ENCODE assay signal across 14 cellular contexts in the genomic region with DNA sequence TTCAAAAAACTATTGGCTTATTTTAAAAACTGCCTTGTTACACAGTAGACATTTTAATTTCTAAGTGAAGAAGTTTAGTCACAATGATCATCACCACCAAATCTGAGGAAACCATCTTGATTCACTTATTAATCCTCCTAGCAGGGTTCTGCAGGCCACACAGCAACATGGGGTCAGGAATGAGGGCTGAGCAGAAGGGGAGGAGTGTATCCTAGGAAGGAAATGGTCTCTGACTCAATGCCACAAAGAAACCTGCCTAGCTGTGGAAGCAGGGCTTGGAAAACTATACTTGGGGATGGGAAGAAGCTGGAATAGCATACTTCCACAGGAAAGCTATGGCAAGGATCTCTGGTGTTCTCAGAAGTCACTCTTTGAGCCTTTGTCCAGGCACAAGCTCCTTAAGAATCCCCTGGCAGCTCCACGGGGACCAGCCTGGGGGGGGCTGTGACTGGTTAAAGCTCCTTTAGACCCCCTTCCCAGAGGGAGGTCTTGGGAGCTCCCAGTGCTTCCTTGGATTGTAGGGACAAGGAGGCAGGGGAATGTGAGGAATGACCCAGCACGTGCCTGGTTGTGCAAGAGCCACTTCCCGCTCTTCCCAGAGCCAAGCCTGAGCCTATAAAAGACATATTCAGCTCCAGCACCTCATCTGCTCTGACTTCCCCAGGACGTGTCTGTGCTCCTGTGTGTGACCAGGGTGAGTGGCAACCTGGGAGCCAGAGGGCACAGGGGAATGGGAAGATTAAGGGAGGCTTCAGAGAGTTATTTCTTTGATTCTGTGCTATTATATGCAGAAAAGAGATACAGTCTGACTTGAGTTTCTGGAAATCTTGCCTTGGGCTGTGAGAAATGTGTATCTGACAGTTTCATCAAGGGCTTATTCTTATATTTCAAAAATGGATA. TPM values are rescaled to one million over a fixed set of nuclear protein-coding genes. Genes with fewer than 3 reads are reported as not detected.
DNase-seq lines count a peak whose midpoint lies in the region; ATAC-seq and TF ChIP-seq lines count a peak whose summit lies in the region.
"Had no signal": no experiment of that assay in that cellular context is flagged by ENCODE, and none has a peak within 500 bp of the region (broad histone marks: within the 10 kb centered on the region; RNA-seq: fewer than 3 reads in every experiment).

A gene with protein sequence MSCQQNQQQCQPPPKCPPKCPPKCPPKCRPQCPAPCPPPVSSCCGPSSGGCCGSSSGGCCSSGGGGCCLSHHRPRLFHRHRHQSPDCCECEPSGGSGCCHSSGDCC (plus strand): TSS at position 645 of the 900 bp plus-strand sequence. CDS start 557 bp downstream, outside the sequence.

- ATAC-seq in GM21360 (IDR thresholded peaks at IDR 0.05; ENCODE audit: unreplicated experiment), result no peak

- DNase-seq in ELR (ENCODE audit: low read depth) (peak; percentile 54), HT1080 (ENCODE audit: low read depth) (peak; percentile 72), epithelial cell of esophagus (ENCODE audit: low read depth) (peak; percentile 17), suprapubic skin (ENCODE audit: low spot score in 2 of 2) (no peak), epidermal melanocyte (ENCODE audit: insufficient read length, low spot score) (no peak), NCI-H2227 treated with DMSO at 0.1 percent for 48 hours (lab: John Stamatoyannopoulos, UW) (no peak)
- DNase-seq: COR-L47, DMS153, NCI-H187 treated with DMSO at 0.1 percent for 48 hours, NCI-H446, PC-9, SW 1271 had no signal

- TF ChIP-seq CTCF in epithelial cell of esophagus (IDR thresholded peaks at IDR 0.05; ENCODE audit: insufficient read depth, low read depth, low read length, missing control alignments) (no peak), suprapubic skin (IDR thresholded peaks at IDR 0.05) (no peak)

- H3K27me3 ChIP-seq in suprapubic skin, result no peaks in the 10 kb centered on the region
- H3K27me3 ChIP-seq: SJSA1 had no signal

- H3K27ac ChIP-seq in suprapubic skin, result no peak within 1 kb of the TSS
- H3K27ac ChIP-seq: PC-9, SJSA1 had no signal

- no peaks in the 10 kb centered on the region for H3K36me3 ChIP-seq in suprapubic skin
- H3K36me3 ChIP-seq: SJSA1 had no signal

- no peak for TF ChIP-seq POLR2A in suprapubic skin (IDR thresholded peaks at IDR 0.05)

- no peaks in the 10 kb centered on the region for H3K4me1 ChIP-seq in suprapubic skin
- H3K4me1 ChIP-seq: SJSA1 had no signal

- no peaks in the 10 kb centered on the region for H3K9me3 ChIP-seq in suprapubic skin
- H3K9me3 ChIP-seq: SJSA1 had no signal

- TF ChIP-seq EP300 in suprapubic skin (IDR thresholded peaks at IDR 0.05), result no peak

- 44% methylated on average over 4 of the region's 4 CpGs for WGBS in suprapubic skin

- H3K4me3 ChIP-seq in epithelial cell of esophagus (ENCODE audit: low read length), result no peak within 1 kb of the TSS
- no peak within 1 kb of the TSS for H3K4me3 ChIP-seq in suprapubic skin
- H3K4me3 ChIP-seq: PC-9, SJSA1 had no signal

RNA-seq across cellular contexts. Expression of the gene that starts here (rescaled TPM):
- total RNA-seq in HT1080 (2014; rRNA removed; shearing (Covaris generic)), result 0.47 and 3.0 TPM in 2 replicates
- 0.69 TPM in 1 of 2 replicates, not detected in the other for polyA plus RNA-seq in HT1080 (2015; cell fraction: cytosol; rRNA removed)
- polyA plus RNA-seq in HT1080 (2015; cell fraction: nucleus; rRNA removed), result 0.32 TPM in 1 of 2 replicates, not detected in the other
- total RNA-seq in suprapubic skin, result 100 to 1,000 TPM in 3 of 4 donors, 10 to 100 TPM in 1; 28.2 to 457 (median 159) TPM
- total RNA-seq: PC-9, SJSA1 had no signal

Comparison
In these comparisons a context has a peak if more than half of its experiments do, and no peak if none do; other contexts are left out.
1. DNase-seq: peak in ELR (single experiment), HT1080 (single experiment) and epithelial cell of esophagus (single experiment); none in suprapubic skin (0 of 2), epidermal melanocyte (single experiment) and NCI-H2227 treated with DMSO at 0.1 percent for 48 hours (single experiment).